In the genomic region with DNA sequence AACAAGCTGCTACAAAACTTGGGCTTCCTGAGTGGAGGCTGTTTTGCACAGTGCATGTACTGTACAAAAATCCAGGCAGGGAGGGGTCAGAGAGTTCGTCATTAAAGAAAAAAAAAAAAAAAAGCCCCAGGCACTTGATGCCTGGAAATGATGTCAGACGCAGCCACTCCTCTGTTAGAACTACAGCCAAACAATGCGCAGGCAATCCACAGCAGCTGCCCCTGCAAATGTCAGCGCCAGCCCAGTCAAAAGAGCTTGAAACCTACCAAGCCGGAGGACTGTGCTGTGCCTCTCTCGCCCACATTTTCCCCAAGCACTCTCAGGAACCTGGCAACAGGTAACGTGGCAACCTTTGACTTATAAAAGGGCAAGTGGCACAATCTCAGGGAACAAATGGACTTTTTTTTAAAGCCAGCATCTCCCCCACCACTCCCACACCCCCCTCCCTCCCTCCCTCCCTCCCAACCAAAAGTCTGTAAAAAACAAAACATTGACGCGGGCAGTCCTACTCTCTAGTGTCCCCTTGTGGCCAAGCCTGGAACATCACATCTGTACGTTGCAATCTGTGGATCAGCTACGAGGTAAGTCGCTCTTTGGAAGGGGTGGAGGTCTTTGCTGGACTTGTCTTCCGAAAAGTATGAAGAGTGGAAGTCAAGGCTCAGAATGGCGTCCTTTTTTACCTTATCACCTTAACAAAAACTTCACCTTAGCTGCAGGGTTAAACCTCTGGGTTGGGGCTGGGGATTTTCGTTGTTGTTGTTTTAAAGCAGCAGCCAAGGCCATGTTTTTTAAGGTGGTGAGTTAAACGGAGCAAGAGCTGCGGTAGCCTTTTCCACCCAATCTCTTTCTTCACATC, we compare ENCODE assay signal across 8 cellular contexts.
DNase-seq lines count a peak whose midpoint lies in the region; ATAC-seq and TF ChIP-seq lines count a peak whose summit lies in the region.

No MANE protein-coding gene starts in this region.

- intact Hi-C loops in heart left ventricle (cut with DNase I) (loop anchor here in 8 of 10 donors (1.0 to 10.0 kb wide), 17 partner anchors 9 to 439 kb away; partner anchors contain the start of genes TGIF1 (in 3 of the 8) and MYL12B (in 1 of the 8)), posterior vena cava (cut with DNase I) (loop anchor here (5.0 to 10.0 kb wide), 5 partner anchors 71 to 329 kb away; partner anchors contain the start of genes MYL12B (in 1 of the 2) and TGIF1 (in 1 of the 2)), upper lobe of right lung (cut with DNase I) (loop anchor here (10.0 kb wide), 1 partner anchor 71 kb away; no protein-coding TSS in a partner anchor)

- H3K27ac ChIP-seq in heart left ventricle (peak overlapping the region; percentile 90 to 97 (median 96)), upper lobe of right lung (peak overlapping the region; percentile 98)

- ATAC-seq in HG02759 (IDR thresholded peaks at IDR 0.05; ENCODE audit: unreplicated experiment) = peak; percentile 71
- peak; percentile 81 to 88 (median 86) for ATAC-seq in heart left ventricle
- ATAC-seq in upper lobe of right lung = peak; percentile 89

- H3K36me3 ChIP-seq in adipocyte (ENCODE audit: control insufficient read depth, insufficient read depth, low read length, severe bottlenecking) = no peaks in the 10 kb centered on the region
- peaks cover 0 to 11% (median 0%) of the 10 kb centered on the region in 9 donors for H3K36me3 ChIP-seq in heart left ventricle
- H3K36me3 ChIP-seq in upper lobe of right lung = no peaks in the 10 kb centered on the region

- H3K4me3 ChIP-seq in GM12875 (ENCODE audit: low read depth, low read length) = peak overlapping the region; percentile 36
- peak overlapping the region; percentile 85 for H3K4me3 ChIP-seq in adipocyte (ENCODE audit: low read length)
- peak overlapping the region; percentile 29 to 68 (median 54) for H3K4me3 ChIP-seq in heart left ventricle
- peak overlapping the region; percentile 60 for H3K4me3 ChIP-seq in upper lobe of right lung

- 0 to 1% (median 0%) methylated on average over 17 of the region's 17 CpGs for WGBS in heart left ventricle, 4 donors

- TF ChIP-seq CTCF in GM12875 (IDR thresholded peaks at IDR 0.05; ENCODE audit: borderline replicate concordance, insufficient read depth, low read depth, low read length) (peak; percentile 85), heart left ventricle (IDR thresholded peaks at IDR 0.05) (peak; percentile 77 to 97 (median 85)), upper lobe of right lung (IDR thresholded peaks at IDR 0.05) (peak; percentile 84)

- no peaks in the 10 kb centered on the region for H3K27me3 ChIP-seq in adipocyte (replicated peaks; ENCODE audit: control insufficient read depth, insufficient read depth, low read length)
- H3K27me3 ChIP-seq in heart left ventricle = no peaks in the 10 kb centered on the region
- H3K27me3 ChIP-seq in upper lobe of right lung = no peaks in the 10 kb centered on the region

- H3K9me3 ChIP-seq in adipocyte (ENCODE audit: control insufficient read depth, low read length) (no peaks in the 10 kb centered on the region), heart left ventricle (no peaks in the 10 kb centered on the region), upper lobe of right lung (no peaks in the 10 kb centered on the region)

- peak in 1 of 2 donors; percentile 33 for TF ChIP-seq POLR2A in heart left ventricle (IDR thresholded peaks at IDR 0.05)

- H3K9ac ChIP-seq in adipocyte (ENCODE audit: low read length) = peak overlapping the region; percentile 93

- DNase-seq in NCI-H128 (lab: John Stamatoyannopoulos, UW; ENCODE audit: unreplicated experiment) = peak; percentile 96
- DNase-seq in SW 1271 (lab: John Stamatoyannopoulos, UW) = peak; percentile 61 to 90
- DNase-seq in adipocyte (ENCODE audit: low read depth) = peak; percentile 97
- peak; percentile 86 to 95 (median 91) for DNase-seq in heart left ventricle
- peak; percentile 95 for DNase-seq in posterior vena cava (ENCODE audit: low spot score)
- DNase-seq in upper lobe of right lung = peak; percentile 86

- H3K4me1 ChIP-seq in adipocyte (ENCODE audit: control insufficient read depth, insufficient read depth, low read length) (peaks cover 42% of the 10 kb centered on the region), heart left ventricle (peaks cover 5 to 55% (median 41%) of the 10 kb centered on the region in 12 donors), upper lobe of right lung (peaks cover 50% of the 10 kb centered on the region)

Comparison
In these comparisons a context has a peak if more than half of its experiments do, and no peak if none do; other contexts are left out.
1. Peak in every context shown above with its lines: DNase-seq, ATAC-seq, H3K4me3 ChIP-seq and H3K27ac ChIP-seq.